In the genomic region with DNA sequence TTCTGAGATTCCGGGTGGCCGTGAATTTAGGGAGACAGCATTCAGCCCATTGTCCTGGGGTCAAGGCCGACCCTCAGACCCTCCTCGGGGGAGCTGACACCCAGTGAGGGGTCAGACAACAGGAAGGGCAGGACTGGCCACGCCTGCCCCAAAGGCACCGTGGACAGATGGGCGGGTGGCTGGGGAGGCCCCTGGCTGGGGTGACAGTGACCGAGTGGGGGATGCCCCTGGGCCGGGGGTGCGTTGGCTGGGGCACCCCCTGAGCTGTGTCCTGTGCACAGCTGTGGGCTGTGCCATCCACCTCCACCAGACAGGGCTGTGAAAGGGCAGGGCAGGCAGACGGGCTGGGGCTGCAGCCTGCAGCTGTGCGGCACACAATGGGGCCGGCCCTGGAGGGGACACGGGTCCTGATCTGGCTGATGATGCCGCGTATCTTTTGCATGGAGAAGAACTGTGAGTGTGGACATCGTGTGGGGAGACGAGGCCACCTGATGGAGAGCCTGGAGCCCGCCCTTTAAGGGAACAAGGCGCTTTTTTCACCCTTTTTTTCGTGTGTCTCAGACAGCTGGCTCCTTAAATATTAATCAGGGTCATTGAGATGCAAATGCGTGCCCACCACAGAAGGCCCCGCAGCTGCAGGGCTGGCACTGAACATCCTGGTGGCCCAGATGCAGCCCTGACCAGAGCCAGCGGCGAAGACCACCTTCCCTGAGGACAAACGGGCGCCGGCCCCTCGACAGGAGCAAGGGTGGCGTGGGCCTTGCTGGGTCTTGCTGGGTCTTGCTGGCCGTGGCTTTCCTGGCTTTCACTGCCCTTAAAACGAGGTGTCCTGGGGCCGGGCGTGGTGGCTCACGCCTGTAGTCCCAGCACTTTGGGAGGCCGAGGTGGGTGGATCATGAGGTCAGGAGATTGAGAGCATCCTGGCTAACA, we compare ENCODE assay signal across 29 cellular contexts. TPM values are rescaled to one million over a fixed set of nuclear protein-coding genes. Genes with fewer than 3 reads are reported as not detected.
"Had no signal": no experiment of that assay in that cellular context is flagged by ENCODE, and none has a peak within 500 bp of the region (broad histone marks: within the 10 kb centered on the region; RNA-seq: fewer than 3 reads in every experiment).

No MANE protein-coding gene starts in this region.

- H3K4me2 ChIP-seq: hepatocyte had no signal

- H2AFZ ChIP-seq: hepatocyte had no signal

- H3K27me3 Mint-ChIP-seq: activated CD4-positive, alpha-beta memory T cell treated with anti-CD3 and anti-CD28 coated beads for 36 hours; activated CD8-positive, alpha-beta memory T cell treated with anti-CD3 and anti-CD28 coated beads, Interleukin-2, amount 10 ng/mL, durations not matched to agents 7 days and 5 days had no signal

- H3K27me3 ChIP-seq: brain microvascular endothelial cell, hepatocyte, testis had no signal

- DNase-seq: activated CD4-positive, alpha-beta memory T cell treated with anti-CD3 and anti-CD28 coated beads for 36 hours; activated CD4-positive, alpha-beta T cell treated with anti-CD3 and anti-CD28 coated beads for 4 hours; activated CD8-positive, alpha-beta memory T cell treated with anti-CD3 and anti-CD28 coated beads, Interleukin-2, amount 10 ng/mL, durations not matched to agents 7 days and 5 days; activated gamma-delta T cell; activated T-cell treated with anti-CD3 and anti-CD28 coated beads for 4 hours; central memory CD4-positive, alpha-beta T cell; effector memory CD4-positive, alpha-beta T cell; foreskin melanocyte; glutamatergic neuron; nephron progenitor cell; stimulated activated CD4-positive, alpha-beta T cell treated with anti-CD3 and anti-CD28 coated beads, Interleukin-2, amount 100 ng/mL, for 48 hours; stimulated activated CD8-positive, alpha-beta memory T cell treated with anti-CD3 and anti-CD28 coated beads, Interleukin-4, amount 100 ng/mL, for 48 hours; stimulated activated naive CD4-positive, alpha-beta T cell; T-helper 1 cell; T-helper 9 cell; testis; trophoblast cell had no signal

- H3K4me3 Mint-ChIP-seq: activated CD4-positive, alpha-beta memory T cell treated with anti-CD3 and anti-CD28 coated beads for 36 hours; activated CD8-positive, alpha-beta memory T cell treated with anti-CD3 and anti-CD28 coated beads, Interleukin-2, amount 10 ng/mL, durations not matched to agents 7 days and 5 days; activated naive CD4-positive, alpha-beta T cell treated with anti-CD3 and anti-CD28 coated beads, Interleukin-2, amount 50 U/mL, for 24 hours; memory B cell; nephron progenitor cell; WTC11 had no signal

- H3K4me1 ChIP-seq: testis, uterus had no signal

- H3K36me3 Mint-ChIP-seq: activated CD4-positive, alpha-beta memory T cell treated with anti-CD3 and anti-CD28 coated beads for 36 hours; activated CD8-positive, alpha-beta memory T cell treated with anti-CD3 and anti-CD28 coated beads, Interleukin-2, amount 10 ng/mL, durations not matched to agents 7 days and 5 days; activated naive CD4-positive, alpha-beta T cell treated with anti-CD3 and anti-CD28 coated beads, Interleukin-2, amount 50 U/mL, for 24 hours; memory B cell had no signal

- H3K27ac Mint-ChIP-seq: activated CD4-positive, alpha-beta memory T cell treated with anti-CD3 and anti-CD28 coated beads for 36 hours; activated CD8-positive, alpha-beta memory T cell treated with anti-CD3 and anti-CD28 coated beads, Interleukin-2, amount 10 ng/mL, durations not matched to agents 7 days and 5 days; activated naive CD4-positive, alpha-beta T cell treated with anti-CD3 and anti-CD28 coated beads, Interleukin-2, amount 50 U/mL, for 24 hours; memory B cell; nephron progenitor cell; WTC11 had no signal

- ATAC-seq: activated CD8-positive, alpha-beta memory T cell treated with anti-CD3 and anti-CD28 coated beads, Interleukin-2, amount 10 ng/mL, durations not matched to agents 7 days and 5 days; WTC11 had no signal

- H3K4me1 Mint-ChIP-seq: activated CD8-positive, alpha-beta memory T cell treated with anti-CD3 and anti-CD28 coated beads, Interleukin-2, amount 10 ng/mL, durations not matched to agents 7 days and 5 days; activated naive CD4-positive, alpha-beta T cell treated with anti-CD3 and anti-CD28 coated beads, Interleukin-2, amount 50 U/mL, for 24 hours; memory B cell had no signal

- H3K79me2 ChIP-seq: hepatocyte had no signal

- FAIRE-seq: endothelial cell of umbilical vein had no signal

- H3K36me3 ChIP-seq: brain microvascular endothelial cell, uterus had no signal

- H3K9me3 ChIP-seq: testis, uterus had no signal

- H3K27ac ChIP-seq: brain microvascular endothelial cell, hepatocyte, testis, uterus had no signal

- H3K9me3 Mint-ChIP-seq: activated CD4-positive, alpha-beta memory T cell treated with anti-CD3 and anti-CD28 coated beads for 36 hours; activated naive CD4-positive, alpha-beta T cell treated with anti-CD3 and anti-CD28 coated beads, Interleukin-2, amount 50 U/mL, for 24 hours had no signal

- H3K4me3 ChIP-seq: hepatocyte, testis, uterus had no signal

RNA-seq across cellular contexts. Expression of a gene that starts 42.4 kb away (rescaled TPM):
- total RNA-seq: activated CD4-positive, alpha-beta memory T cell treated with anti-CD3 and anti-CD28 coated beads for 36 hours; activated CD8-positive, alpha-beta memory T cell treated with anti-CD3 and anti-CD28 coated beads, Interleukin-2, amount 10 ng/mL, durations not matched to agents 7 days and 5 days; dermis blood vessel endothelial cell; endothelial cell of umbilical vein; esophagus mucosa; hepatocyte; lower leg skin; mononuclear cell; myocyte; testis; uterus; WTC11 had no signal
- polyA plus RNA-seq: endothelial cell of umbilical vein, hepatocyte had no signal
